Comparison of ENCODE assay signal across 17 cellular contexts in genomic region chr15:28026764-28027713, GRCh38.
DNase-seq lines count a peak whose midpoint lies in the region; ATAC-seq and TF ChIP-seq lines count a peak whose summit lies in the region.
"Had no signal": no experiment of that assay in that cellular context is flagged by ENCODE, and none has a peak within 500 bp of the region (broad histone marks: within the 10 kb centered on the region; RNA-seq: fewer than 3 reads in every experiment).

No MANE protein-coding gene starts in this region.

- no peaks in the 10 kb centered on the region for H3K79me2 ChIP-seq in SK-N-SH (ENCODE audit: insufficient read depth)

- TF ChIP-seq EP300 in SK-N-SH (IDR thresholded peaks at IDR 0.05; ENCODE audit: borderline replicate concordance in 1 of 2, low read depth in 1 of 2, low read length in 1 of 2) = no peak

- TF ChIP-seq RAD21 in SK-N-SH (IDR thresholded peaks at IDR 0.05; ENCODE audit: low read length) = no peak

- H3K36me3 ChIP-seq in H7 (replicated peaks; ENCODE audit: control insufficient read depth, insufficient read depth, low read length) = no peaks in the 10 kb centered on the region
- no peaks in the 10 kb centered on the region for H3K36me3 ChIP-seq in colonic mucosa
- H3K36me3 ChIP-seq in thyroid gland = no peaks in the 10 kb centered on the region
- no peaks in the 10 kb centered on the region for H3K36me3 ChIP-seq in SK-N-SH (replicated peaks in 1 of 2; ENCODE audit: control insufficient read depth in 1 of 2, insufficient read depth in 2 of 2, low read length in 1 of 2)
- H3K36me3 ChIP-seq: BE2C had no signal

- no peak overlapping the region for H3K4me3 Mint-ChIP-seq in stimulated activated memory B cell treated with anti-CD40 and anti-IgM and Interleukin-4, amounts not matched to agents 10 μg/mL and 1 μg/mL and 100 μg/mL, for 72 hours
- H3K4me3 Mint-ChIP-seq: CD4-positive, CD25-positive, alpha-beta regulatory T cell; CD8-positive, alpha-beta memory T cell had no signal

- H3K9me3 Mint-ChIP-seq in stimulated activated memory B cell treated with anti-CD40 and anti-IgM and Interleukin-4, amounts not matched to agents 10 μg/mL and 1 μg/mL and 100 μg/mL, for 72 hours = no peaks in the 10 kb centered on the region

- no peaks in the 10 kb centered on the region for H3K36me3 Mint-ChIP-seq in stimulated activated memory B cell treated with anti-CD40 and anti-IgM and Interleukin-4, amounts not matched to agents 10 μg/mL and 1 μg/mL and 100 μg/mL, for 72 hours
- H3K36me3 Mint-ChIP-seq: CD4-positive, CD25-positive, alpha-beta regulatory T cell had no signal

- H3K4me1 ChIP-seq in colonic mucosa (no peaks in the 10 kb centered on the region), thyroid gland (peaks cover 2 to 3% of the 10 kb centered on the region in 2 donors), SK-N-SH (ENCODE audit: control insufficient read depth in 1 of 2, insufficient read depth in 2 of 2, low read depth in 1 of 2, low read length in 1 of 2) (peaks cover 0 to 14% of the 10 kb centered on the region in 2 experiments; a peak in 2 of 4 replicates)

- CTCF ChIA-PET in SK-N-SH (lab: Yijun Ruan, JAX) = no interaction called here

- H3K27me3 ChIP-seq in H7 (ENCODE audit: control insufficient read depth, insufficient read depth, low read length) (no peaks in the 10 kb centered on the region), colonic mucosa (no peaks in the 10 kb centered on the region), thyroid gland (no peaks in the 10 kb centered on the region), SK-N-SH (ENCODE audit: insufficient read depth) (no peaks in the 10 kb centered on the region)
- H3K27me3 ChIP-seq: BE2C had no signal

- H3K27ac ChIP-seq in colonic mucosa (no peak overlapping the region), thyroid gland (no peak overlapping the region), SK-N-SH (ENCODE audit: low read depth in 2 of 2, low read length in 1 of 2) (no peak overlapping the region)
- H3K27ac ChIP-seq: GM23248 had no signal

- H3K9me3 ChIP-seq in colonic mucosa (no peaks in the 10 kb centered on the region), thyroid gland (no peaks in the 10 kb centered on the region), SK-N-SH (no peaks in the 10 kb centered on the region)
- H3K9me3 ChIP-seq: BE2C had no signal

- no peaks in the 10 kb centered on the region for H4K20me1 ChIP-seq in SK-N-SH (ENCODE audit: insufficient read depth)

- TF ChIP-seq POLR2A in thyroid gland (IDR thresholded peaks at IDR 0.05) = no peak

- no peaks in the 10 kb centered on the region for H3K9me2 ChIP-seq in SK-N-SH

- no peak overlapping the region for H3K4me2 ChIP-seq in SK-N-SH

- no peaks in the 10 kb centered on the region for H3K27me3 Mint-ChIP-seq in stimulated activated memory B cell treated with anti-CD40 and anti-IgM and Interleukin-4, amounts not matched to agents 10 μg/mL and 1 μg/mL and 100 μg/mL, for 72 hours

- ATAC-seq in stimulated activated memory B cell treated with anti-CD40 and anti-IgM and Interleukin-4, amounts not matched to agents 10 μg/mL and 1 μg/mL and 100 μg/mL, for 72 hours = peak; percentile 31

- H3K4me3 ChIP-seq in H7 (ENCODE audit: insufficient read depth, low read depth, low read length) (no peak overlapping the region), colonic mucosa (no peak overlapping the region), thyroid gland (replicated peaks in 1 of 3) (no peak overlapping the region), SK-N-SH (ENCODE audit: low read depth in 2 of 2, low read length in 1 of 2) (no peak overlapping the region)
- H3K4me3 ChIP-seq: GM23248 had no signal

- TF ChIP-seq CTCF in colonic mucosa (IDR thresholded peaks at IDR 0.05) (no peak), thyroid gland (IDR thresholded peaks at IDR 0.05) (no peak), SK-N-SH (IDR thresholded peaks at IDR 0.05) (no peak)

- peak; percentile 23 for DNase-seq in H7
- DNase-seq in colonic mucosa = peak; percentile 7
- DNase-seq in mesenteric fat pad (ENCODE audit: low spot score) = peak; percentile 53
- DNase-seq in thyroid gland = no peak
- DNase-seq in SK-N-SH = no peak
- DNase-seq in head of caudate nucleus = no peak
- no peak for DNase-seq in activated CD4-positive, alpha-beta T cell treated with anti-CD3 and anti-CD28 coated beads, Interleukin-2, amount 50 U/mL, for 4 hours
- DNase-seq: ACHN; BE2C; C1 segment of cervical spinal cord; CD4-positive, CD25-positive, alpha-beta regulatory T cell; CD8-positive, alpha-beta memory T cell; COR-L47; DMS 273 treated with DMSO at 0.1 percent for 48 hours; GM23248; HCEC 1CT had no signal

- H3K4me1 Mint-ChIP-seq in stimulated activated memory B cell treated with anti-CD40 and anti-IgM and Interleukin-4, amounts not matched to agents 10 μg/mL and 1 μg/mL and 100 μg/mL, for 72 hours = no peaks in the 10 kb centered on the region
- H3K4me1 Mint-ChIP-seq: CD4-positive, CD25-positive, alpha-beta regulatory T cell; CD8-positive, alpha-beta memory T cell had no signal

- no peak overlapping the region for H2AFZ ChIP-seq in SK-N-SH (ENCODE audit: low read depth)
- H2AFZ ChIP-seq: GM23248 had no signal

- WGBS in thyroid gland, 2 donors = 91 to 97% methylated on average over 45 of the region's 45 CpGs
- 78% methylated on average over 44 of the region's 45 CpGs for WGBS in SK-N-SH (ENCODE audit: low lambda C conversion rate)

- no peaks in the 10 kb centered on the region for H3F3A ChIP-seq in SK-N-SH (replicated peaks; ENCODE audit: insufficient read depth)

- H3K27ac Mint-ChIP-seq in stimulated activated memory B cell treated with anti-CD40 and anti-IgM and Interleukin-4, amounts not matched to agents 10 μg/mL and 1 μg/mL and 100 μg/mL, for 72 hours = no peak overlapping the region
- H3K27ac Mint-ChIP-seq: CD4-positive, CD25-positive, alpha-beta regulatory T cell; CD8-positive, alpha-beta memory T cell had no signal

- intact Hi-C loops in colonic mucosa (cut with DNase I) = no loop called here
- intact Hi-C loops in thyroid gland (cut with DNase I) = no loop called here
- intact Hi-C loops in head of caudate nucleus (cut with DNase I) = no loop called here

- no peak overlapping the region for H3K9ac ChIP-seq in colonic mucosa (ENCODE audit: low read depth in 2 of 2, low read length in 2 of 2)
- no peak overlapping the region for H3K9ac ChIP-seq in SK-N-SH
- H3K9ac ChIP-seq: GM23248 had no signal

- POLR2A ChIA-PET in SK-N-SH (lab: Yijun Ruan, JAX) = no interaction called here

TF ChIP-seq in SK-N-SH, 30 proteins besides CTCF, POLR2A, EP300 and RAD21:
- TF ChIP-seq TCF12 (IDR thresholded peaks at IDR 0.05) (no peak), NRF1 (IDR thresholded peaks at IDR 0.05; ENCODE audit: low read depth, low read length) (no peak), YY1 (IDR thresholded peaks at IDR 0.05; ENCODE audit: low read depth) (no peak), TEAD4 (IDR thresholded peaks at IDR 0.05; ENCODE audit: borderline replicate concordance, insufficient read depth) (no peak), MXI1 (IDR thresholded peaks at IDR 0.05; ENCODE audit: low read depth, low read length) (no peak), TAF1 (IDR thresholded peaks at IDR 0.05; ENCODE audit: borderline replicate concordance, low read depth, low read length) (no peak), FOSL2 (IDR thresholded peaks at IDR 0.05; ENCODE audit: borderline replicate concordance, low read depth) (no peak), USF1 (IDR thresholded peaks at IDR 0.05; ENCODE audit: borderline replicate concordance, low read depth) (no peak), POLR2AphosphoS5 (IDR thresholded peaks at IDR 0.05; ENCODE audit: low read depth, low read length) (no peak), EZH2phosphoT487 (IDR thresholded peaks at IDR 0.05; ENCODE audit: borderline replicate concordance, low read depth) (no peak)
- TF ChIP-seq, protein P1, sequence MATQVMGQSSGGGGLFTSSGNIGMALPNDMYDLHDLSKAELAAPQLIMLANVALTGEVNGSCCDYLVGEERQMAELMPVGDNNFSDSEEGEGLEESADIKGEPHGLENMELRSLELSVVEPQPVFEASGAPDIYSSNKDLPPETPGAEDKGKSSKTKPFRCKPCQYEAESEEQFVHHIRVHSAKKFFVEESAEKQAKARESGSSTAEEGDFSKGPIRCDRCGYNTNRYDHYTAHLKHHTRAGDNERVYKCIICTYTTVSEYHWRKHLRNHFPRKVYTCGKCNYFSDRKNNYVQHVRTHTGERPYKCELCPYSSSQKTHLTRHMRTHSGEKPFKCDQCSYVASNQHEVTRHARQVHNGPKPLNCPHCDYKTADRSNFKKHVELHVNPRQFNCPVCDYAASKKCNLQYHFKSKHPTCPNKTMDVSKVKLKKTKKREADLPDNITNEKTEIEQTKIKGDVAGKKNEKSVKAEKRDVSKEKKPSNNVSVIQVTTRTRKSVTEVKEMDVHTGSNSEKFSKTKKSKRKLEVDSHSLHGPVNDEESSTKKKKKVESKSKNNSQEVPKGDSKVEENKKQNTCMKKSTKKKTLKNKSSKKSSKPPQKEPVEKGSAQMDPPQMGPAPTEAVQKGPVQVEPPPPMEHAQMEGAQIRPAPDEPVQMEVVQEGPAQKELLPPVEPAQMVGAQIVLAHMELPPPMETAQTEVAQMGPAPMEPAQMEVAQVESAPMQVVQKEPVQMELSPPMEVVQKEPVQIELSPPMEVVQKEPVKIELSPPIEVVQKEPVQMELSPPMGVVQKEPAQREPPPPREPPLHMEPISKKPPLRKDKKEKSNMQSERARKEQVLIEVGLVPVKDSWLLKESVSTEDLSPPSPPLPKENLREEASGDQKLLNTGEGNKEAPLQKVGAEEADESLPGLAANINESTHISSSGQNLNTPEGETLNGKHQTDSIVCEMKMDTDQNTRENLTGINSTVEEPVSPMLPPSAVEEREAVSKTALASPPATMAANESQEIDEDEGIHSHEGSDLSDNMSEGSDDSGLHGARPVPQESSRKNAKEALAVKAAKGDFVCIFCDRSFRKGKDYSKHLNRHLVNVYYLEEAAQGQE (IDR thresholded peaks at IDR 0.05; ENCODE audit: low read depth, low read length) = no peak

Comparison
In these comparisons a context has a peak if more than half of its experiments do, and no peak if none do; other contexts are left out.
1. DNase-seq: peak in H7 (single experiment), colonic mucosa (single experiment) and mesenteric fat pad (single experiment); none in thyroid gland (0 of 2), SK-N-SH (single experiment), head of caudate nucleus (0 of 42) and activated CD4-positive, alpha-beta T cell treated with anti-CD3 and anti-CD28 coated beads, Interleukin-2, amount 50 U/mL, for 4 hours (0 of 2).